ENCODE assay signal across 9 cellular contexts in the genomic region with DNA sequence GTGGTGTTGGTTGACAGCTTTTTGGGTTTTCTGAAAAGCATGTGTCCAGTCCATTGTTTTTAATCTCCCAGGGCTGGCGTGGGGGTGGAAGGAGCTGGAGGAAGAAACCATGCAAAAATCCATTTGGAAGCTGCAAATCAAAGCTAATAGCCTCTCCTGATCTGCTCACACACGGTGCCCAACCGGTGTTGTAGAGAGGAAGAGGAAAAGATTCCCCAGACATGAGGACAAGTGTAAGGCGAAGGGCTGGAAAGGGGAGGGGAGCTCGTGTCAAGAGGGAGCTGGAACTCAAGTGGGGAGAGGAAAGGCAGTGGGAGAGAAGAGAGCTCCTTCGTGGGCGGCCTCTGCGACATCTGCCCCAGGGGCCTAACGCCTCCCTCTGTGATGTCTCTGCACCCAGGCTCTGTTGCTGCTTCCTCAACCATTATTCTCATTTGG.
DNase-seq lines count a peak whose midpoint lies in the region; ATAC-seq and TF ChIP-seq lines count a peak whose summit lies in the region.
"Had no signal": no experiment of that assay in that cellular context is flagged by ENCODE, and none has a peak within 500 bp of the region (broad histone marks: within the 10 kb centered on the region; RNA-seq: fewer than 3 reads in every experiment).

No MANE protein-coding gene starts in this region.

- no peak for TF ChIP-seq CTCF in A673 (conservative IDR thresholded peaks at IDR 0.05; ENCODE audit: low read depth, low read length)

- H3K27ac ChIP-seq in A673 (ENCODE audit: low read depth, low read length, poor library complexity, severe bottlenecking) = peak overlapping the region; percentile 98

- no peaks in the 10 kb centered on the region for H3K27me3 Mint-ChIP-seq in central memory CD8-positive, alpha-beta T cell
- no peaks in the 10 kb centered on the region for H3K27me3 Mint-ChIP-seq in natural killer cell treated with Interleukin-12 subunit alpha and Interleukin-12 subunit beta and Interleukin-15 and Interleukin-18, amount 100 ng/mL, for 72 hours

- no peak overlapping the region for H3K27ac Mint-ChIP-seq in central memory CD8-positive, alpha-beta T cell (ENCODE audit: low read depth)
- H3K27ac Mint-ChIP-seq in natural killer cell treated with Interleukin-12 subunit alpha and Interleukin-12 subunit beta and Interleukin-15 and Interleukin-18, amount 100 ng/mL, for 72 hours = peak overlapping the region; percentile 97 to 99

- peaks cover 37% of the 10 kb centered on the region for H3K4me1 Mint-ChIP-seq in central memory CD8-positive, alpha-beta T cell
- peaks cover 53 to 54% of the 10 kb centered on the region in 2 donors for H3K4me1 Mint-ChIP-seq in natural killer cell treated with Interleukin-12 subunit alpha and Interleukin-12 subunit beta and Interleukin-15 and Interleukin-18, amount 100 ng/mL, for 72 hours (ENCODE audit: low read depth in 2 of 2)

- peaks cover 55% of the 10 kb centered on the region for H3K4me1 ChIP-seq in A673 (ENCODE audit: insufficient read depth, low read length, poor library complexity, severe bottlenecking)

- H3K4me3 ChIP-seq in A673 (ENCODE audit: low read depth, low read length, poor library complexity, severe bottlenecking) = no peak overlapping the region

- intact Hi-C loops in A673 (cut with micrococcal nuclease; ENCODE audit: unreplicated experiment) = loop anchor here (5.0 to 10.0 kb wide), 2 partner anchors 110 to 227 kb away; partner anchors contain the start of gene IRF2BP2

- BruUV-seq in A673 (replicated peaks; lab: Mats Ljungman, UMichigan) = no TSS peak

- CTCF ChIA-PET in A673 (lab: Charles Lee) = no interaction called here

- no peaks in the 10 kb centered on the region for H3K36me3 ChIP-seq in A673 (ENCODE audit: insufficient read depth, low read length, poor library complexity, severe bottlenecking)

- H3K4me3 Mint-ChIP-seq in central memory CD8-positive, alpha-beta T cell = peak overlapping the region; percentile 41
- H3K4me3 Mint-ChIP-seq in natural killer cell treated with Interleukin-12 subunit alpha and Interleukin-12 subunit beta and Interleukin-15 and Interleukin-18, amount 100 ng/mL, for 72 hours = peak overlapping the region; percentile 85

- H3K9me3 ChIP-seq in A673 (ENCODE audit: low read depth, low read length, poor library complexity, severe bottlenecking) = no peaks in the 10 kb centered on the region

- POLR2A ChIA-PET in A673 (lab: Charles Lee; ENCODE audit: low non-redundant PET) = no interaction called here

- peaks cover 17% of the 10 kb centered on the region for H3K36me3 Mint-ChIP-seq in central memory CD8-positive, alpha-beta T cell (ENCODE audit: insufficient read depth)
- no peaks in the 10 kb centered on the region for H3K36me3 Mint-ChIP-seq in natural killer cell treated with Interleukin-12 subunit alpha and Interleukin-12 subunit beta and Interleukin-15 and Interleukin-18, amount 100 ng/mL, for 72 hours

- DNase-seq in A673 (ENCODE audit: low spot score) (no peak), HT-29 (ENCODE audit: low spot score) (peak; percentile 30), COLO829 (ENCODE audit: low spot score) (no peak)
- no peak for DNase-seq in central memory CD8-positive, alpha-beta T cell (ENCODE audit: low spot score in 2 of 2)
- DNase-seq in natural killer cell treated with Interleukin-12 subunit alpha and Interleukin-12 subunit beta and Interleukin-15 and Interleukin-18, amount 100 ng/mL, for 72 hours (ENCODE audit: low spot score) = no peak
- no peak for DNase-seq in stimulated activated CD8-positive, alpha-beta memory T cell treated with anti-CD3 and anti-CD28 coated beads, Interleukin-4, amount 100 ng/mL, for 48 hours
- DNase-seq: effector CD4-positive, alpha-beta T cell had no signal

- H3K9me3 Mint-ChIP-seq in central memory CD8-positive, alpha-beta T cell = no peaks in the 10 kb centered on the region
- no peaks in the 10 kb centered on the region for H3K9me3 Mint-ChIP-seq in natural killer cell treated with Interleukin-12 subunit alpha and Interleukin-12 subunit beta and Interleukin-15 and Interleukin-18, amount 100 ng/mL, for 72 hours

- no peaks in the 10 kb centered on the region for H3K27me3 ChIP-seq in A673 (replicated peaks; ENCODE audit: insufficient read depth, low read depth, low read length, poor library complexity)

- ATAC-seq in central memory CD8-positive, alpha-beta T cell (replicated peaks; ENCODE audit: extremely low read depth, poor library complexity, severe bottlenecking) = no peak
- no peak for ATAC-seq in natural killer cell treated with Interleukin-12 subunit alpha and Interleukin-12 subunit beta and Interleukin-15 and Interleukin-18, amount 100 ng/mL, for 72 hours
- no peak for ATAC-seq in GM18870 (IDR thresholded peaks at IDR 0.05; ENCODE audit: unreplicated experiment)
- no peak for ATAC-seq in HG03342 (IDR thresholded peaks at IDR 0.05; ENCODE audit: unreplicated experiment)
